ENCODE assay signal across 1 cellular context in genomic region chr3:53844262-53845102, GRCh38.
TF ChIP-seq lines count a peak whose summit lies in the region.

No MANE protein-coding gene starts in this region.

TF ChIP-seq in IMR-90, 13 proteins besides CTCF, POLR2A, EP300 and RAD21 (continued from another document):
- no peak for TF ChIP-seq NFE2L2 (IDR thresholded peaks at IDR 0.05; ENCODE audit: low read depth, low read length)
